ENCODE assay signal across 19 cellular contexts in genomic region chr6:168128631-168129291, GRCh38. TPM values are rescaled to one million over a fixed set of nuclear protein-coding genes. Genes with fewer than 3 reads are reported as not detected.
"Had no signal": no experiment of that assay in that cellular context is flagged by ENCODE, and none has a peak within 500 bp of the region (broad histone marks: within the 10 kb centered on the region; RNA-seq: fewer than 3 reads in every experiment).

No MANE protein-coding gene starts in this region.

- H3K9me3 ChIP-seq: left lung, neutrophil, suprapubic skin, transverse colon had no signal

- H3K4me3 Mint-ChIP-seq: activated naive CD8-positive, alpha-beta T cell; effector memory CD8-positive, alpha-beta T cell; naive B cell; stimulated activated naive CD8-positive, alpha-beta T cell treated with anti-CD3 and anti-CD28 coated beads, Interleukin-15, amount 100 ng/mL, for 72 hours; T-helper 1 cell treated with Interleukin-12 subunit alpha and Interleukin-12 subunit beta and Interleukin-4 antibody, amounts not matched to agents 30 μg/mL and 1 μg/mL, for 36 hours had no signal

- H3K36me3 Mint-ChIP-seq: activated naive CD8-positive, alpha-beta T cell had no signal

- H3K36me3 ChIP-seq: left lung, neutrophil, suprapubic skin, transverse colon had no signal

- H3K27me3 ChIP-seq: hepatocyte, transverse colon had no signal

- H3K4me1 ChIP-seq: foreskin keratinocyte had no signal

- ATAC-seq: effector memory CD8-positive, alpha-beta T cell; foreskin keratinocyte; left lung; stimulated activated naive CD8-positive, alpha-beta T cell treated with anti-CD3 and anti-CD28 coated beads, Interleukin-15, amount 100 ng/mL, for 72 hours had no signal

- H3K27ac Mint-ChIP-seq: activated naive CD8-positive, alpha-beta T cell; effector memory CD8-positive, alpha-beta T cell; naive B cell; stimulated activated naive CD8-positive, alpha-beta T cell treated with anti-CD3 and anti-CD28 coated beads, Interleukin-15, amount 100 ng/mL, for 72 hours; T-helper 1 cell treated with Interleukin-12 subunit alpha and Interleukin-12 subunit beta and Interleukin-4 antibody, amounts not matched to agents 30 μg/mL and 1 μg/mL, for 36 hours had no signal

- H3K27ac ChIP-seq: foreskin keratinocyte, hepatocyte, left lung, neutrophil, skin epidermis, suprapubic skin, transverse colon had no signal

- H3K9me3 Mint-ChIP-seq: effector memory CD8-positive, alpha-beta T cell; stimulated activated naive CD8-positive, alpha-beta T cell treated with anti-CD3 and anti-CD28 coated beads, Interleukin-15, amount 100 ng/mL, for 72 hours; T-helper 1 cell treated with Interleukin-12 subunit alpha and Interleukin-12 subunit beta and Interleukin-4 antibody, amounts not matched to agents 30 μg/mL and 1 μg/mL, for 36 hours had no signal

- H3K4me3 ChIP-seq: hepatocyte, left lung, skin epidermis, suprapubic skin, transverse colon had no signal

- H3K4me1 Mint-ChIP-seq: naive B cell had no signal

- DNase-seq: activated CD4-positive, CD25-positive, alpha-beta regulatory T cell treated with anti-CD3 and anti-CD28 coated beads, Interleukin-2, amount 50 U/mL, for 72 hours; dermis blood vessel endothelial cell; effector memory CD8-positive, alpha-beta T cell; foreskin keratinocyte; naive B cell; stimulated activated CD4-positive, alpha-beta T cell treated with anti-CD3 and anti-CD28 coated beads, Interleukin-4, amount 100 ng/mL, for 1 hour; stimulated activated naive CD8-positive, alpha-beta T cell treated with anti-CD3 and anti-CD28 coated beads, Interleukin-15, amount 100 ng/mL, for 72 hours; transverse colon had no signal

- FAIRE-seq: islet of Langerhans had no signal

- H2AFZ ChIP-seq: hepatocyte had no signal

- H3K4me2 ChIP-seq: hepatocyte had no signal

- H3K79me2 ChIP-seq: hepatocyte had no signal

RNA-seq across cellular contexts. Expression of gene FRMD1, which starts 49.7 kb away (rescaled TPM):
- total RNA-seq: activated CD8-positive, alpha-beta memory T cell treated with anti-CD3 and anti-CD28 coated beads for 36 hours; dermis blood vessel endothelial cell; fibroblast of lung; foreskin keratinocyte; left lung; mononuclear cell had no signal
- polyA plus RNA-seq: fibroblast of lung, foreskin keratinocyte, hepatocyte had no signal
